Comparison of ENCODE assay signal across 8 cellular contexts in genomic region chr5:141245250-141245717, GRCh38.
DNase-seq lines count a peak whose midpoint lies in the region; ATAC-seq and TF ChIP-seq lines count a peak whose summit lies in the region.

Gene PCDHB15, plus strand, starts transcription at chr5:141245395. Its CDS starts 184 bp downstream, at chr5:141245579.

- no peak for DNase-seq in GM13977 (ENCODE audit: low spot score)
- peak; percentile 88 for DNase-seq in OCI-M1 (lab: John Stamatoyannopoulos, UW)
- DNase-seq in head of caudate nucleus: peak in 38 of 42 donors; percentile 10 to 83 (median 49)
- peak; percentile 44 for DNase-seq in retina
- no peak for DNase-seq in stimulated activated CD4-positive, alpha-beta T cell treated with anti-CD3 and anti-CD28 coated beads, Interleukin-4, amount 100 ng/mL, for 4 hours
- DNase-seq in middle frontal gyrus (ENCODE audit: extremely low spot score, low spot score): no peak

- intact Hi-C loops in head of caudate nucleus (cut with DNase I): no loop called here

- in situ Hi-C loops in GM13977 (cut with MboI; ENCODE audit: low pct_unique_long_range_greater_than_20kb, low sequenced_read_pairs, unreplicated experiment): no loop called here

- peak; percentile 20 for TF ChIP-seq CTCF in GM13977 (IDR thresholded peaks at IDR 0.05; ENCODE audit: extremely low read depth, insufficient read depth, missing control alignments)

- ATAC-seq in GM18858 (IDR thresholded peaks at IDR 0.05; ENCODE audit: unreplicated experiment) (no peak), HG02610 (IDR thresholded peaks at IDR 0.05; ENCODE audit: unreplicated experiment) (no peak)

Comparison
In these comparisons a context has a peak if more than half of its experiments do, and no peak if none do; other contexts are left out.
1. DNase-seq: peak in OCI-M1 (single experiment), head of caudate nucleus (38 of 42) and retina (single experiment); none in GM13977 (single experiment), stimulated activated CD4-positive, alpha-beta T cell treated with anti-CD3 and anti-CD28 coated beads, Interleukin-4, amount 100 ng/mL, for 4 hours (0 of 2) and middle frontal gyrus (single experiment).